ENCODE assay signal across 21 cellular contexts in the genomic region with DNA sequence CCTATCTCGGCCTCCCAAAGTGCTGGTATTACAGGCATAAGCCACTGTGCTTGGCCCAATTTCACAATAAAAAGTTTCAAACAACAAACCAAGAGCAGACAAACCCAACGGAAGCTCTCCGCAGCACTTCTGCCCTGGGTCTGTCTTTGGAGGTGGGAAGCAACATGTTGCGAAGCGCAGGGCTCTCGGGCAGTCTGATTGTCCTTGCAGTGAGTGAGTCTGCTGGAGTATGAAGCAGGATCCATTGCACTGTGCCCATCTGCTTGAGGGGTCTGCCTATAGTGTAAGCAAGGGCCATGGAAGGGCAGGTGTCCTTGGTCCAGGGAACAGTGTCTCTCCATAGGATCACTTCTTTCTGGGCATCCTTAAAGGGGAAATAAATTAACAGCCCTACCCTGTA. TPM values are rescaled to one million over a fixed set of nuclear protein-coding genes. Genes with fewer than 3 reads are reported as not detected.
DNase-seq lines count a peak whose midpoint lies in the region; ATAC-seq and TF ChIP-seq lines count a peak whose summit lies in the region.
"Had no signal": no experiment of that assay in that cellular context is flagged by ENCODE, and none has a peak within 500 bp of the region (broad histone marks: within the 10 kb centered on the region; RNA-seq: fewer than 3 reads in every experiment).

No MANE protein-coding gene starts in this region.

- TF ChIP-seq CTCF in upper lobe of right lung (IDR thresholded peaks at IDR 0.05), result no peak
- TF ChIP-seq CTCF in colonic mucosa (IDR thresholded peaks at IDR 0.05), result no peak

- H3K4me3 ChIP-seq in upper lobe of right lung, result no peak overlapping the region
- H3K4me3 ChIP-seq in colonic mucosa, result no peak overlapping the region
- H3K4me3 ChIP-seq: BLaER1, GM23338 had no signal

- H3K4me1 ChIP-seq in upper lobe of right lung (no peaks in the 10 kb centered on the region), colonic mucosa (no peaks in the 10 kb centered on the region)
- H3K4me1 ChIP-seq: Caco-2 had no signal

- no peak overlapping the region for H3K9ac ChIP-seq in colonic mucosa (ENCODE audit: low read depth in 2 of 2, low read length in 2 of 2)
- H3K9ac ChIP-seq: BLaER1 had no signal

- H3K27me3 Mint-ChIP-seq in activated CD8-positive, alpha-beta memory T cell treated with anti-CD3 and anti-CD28 coated beads, Interleukin-2, amount 10 ng/mL, durations not matched to agents 7 days and 5 days, result peaks cover 13% of the 10 kb centered on the region
- H3K27me3 Mint-ChIP-seq: B cell had no signal

- H3K9me3 ChIP-seq in upper lobe of right lung (no peaks in the 10 kb centered on the region), colonic mucosa (no peaks in the 10 kb centered on the region)
- H3K9me3 ChIP-seq: Caco-2 had no signal

- CTCF ChIA-PET in activated CD8-positive, alpha-beta memory T cell treated with anti-CD3 and anti-CD28 coated beads, Interleukin-2, amount 10 ng/mL, durations not matched to agents 7 days and 5 days (lab: Charles Lee), result interaction anchor here (0.7 to 8.0 kb wide), 5 partner anchors 15 to 204 kb away, joined by 3 to 76 read pairs (median 4); a partner anchor contains a TSS

- H3K36me3 Mint-ChIP-seq in activated CD8-positive, alpha-beta memory T cell treated with anti-CD3 and anti-CD28 coated beads, Interleukin-2, amount 10 ng/mL, durations not matched to agents 7 days and 5 days, result no peaks in the 10 kb centered on the region
- H3K36me3 Mint-ChIP-seq: CD4-positive, CD25-positive, alpha-beta regulatory T cell; CD8-positive, alpha-beta T cell had no signal

- no peaks in the 10 kb centered on the region for H3K9me3 Mint-ChIP-seq in activated CD8-positive, alpha-beta memory T cell treated with anti-CD3 and anti-CD28 coated beads, Interleukin-2, amount 10 ng/mL, durations not matched to agents 7 days and 5 days (ENCODE audit: low read depth)
- H3K9me3 Mint-ChIP-seq: CD4-positive, CD25-positive, alpha-beta regulatory T cell; CD8-positive, alpha-beta T cell; GM23338; H9; HFFc6 had no signal

- peak; percentile 72 for DNase-seq in SIG-M5 treated with dmso at 0.1 percent for 504 hours (lab: John Stamatoyannopoulos, UW; ENCODE audit: unreplicated experiment)
- no peak for DNase-seq in SIG-M5 (lab: John Stamatoyannopoulos, UW)
- DNase-seq in activated CD8-positive, alpha-beta memory T cell treated with anti-CD3 and anti-CD28 coated beads, Interleukin-2, amount 50 U/mL, for 48 hours, result peak; percentile 30
- no peak for DNase-seq in activated CD8-positive, alpha-beta memory T cell treated with anti-CD3 and anti-CD28 coated beads, Interleukin-2, amount 10 ng/mL, durations not matched to agents 7 days and 5 days
- DNase-seq in ecto neural progenitor cell (ENCODE audit: low spot score), result peak; percentile 22
- DNase-seq in upper lobe of right lung, result no peak
- no peak for DNase-seq in colonic mucosa
- DNase-seq: Caco-2; CD4-positive, CD25-positive, alpha-beta regulatory T cell; CD8-positive, alpha-beta T cell; DMS153; DND-41; H9; HFFc6 had no signal

- intact Hi-C loops in upper lobe of right lung (cut with DNase I) (no loop called here), colonic mucosa (cut with DNase I) (loop anchor here (10.0 kb wide), 2 partner anchors 122 to 402 kb away; a partner anchor contains a TSS)

- H3K27ac ChIP-seq in upper lobe of right lung (no peak overlapping the region), colonic mucosa (no peak overlapping the region)
- H3K27ac ChIP-seq: 22Rv1, BLaER1, C4-2B had no signal

- H3K4me3 Mint-ChIP-seq in activated CD8-positive, alpha-beta memory T cell treated with anti-CD3 and anti-CD28 coated beads, Interleukin-2, amount 10 ng/mL, durations not matched to agents 7 days and 5 days, result no peak overlapping the region
- H3K4me3 Mint-ChIP-seq: B cell; CD4-positive, CD25-positive, alpha-beta regulatory T cell; CD8-positive, alpha-beta T cell; GM23338; H9; HFFc6 had no signal

- H3K36me3 ChIP-seq in upper lobe of right lung (no peaks in the 10 kb centered on the region), colonic mucosa (no peaks in the 10 kb centered on the region)
- H3K36me3 ChIP-seq: BLaER1 had no signal

- H3K27ac Mint-ChIP-seq in activated CD8-positive, alpha-beta memory T cell treated with anti-CD3 and anti-CD28 coated beads, Interleukin-2, amount 10 ng/mL, durations not matched to agents 7 days and 5 days, result no peak overlapping the region
- H3K27ac Mint-ChIP-seq: B cell; CD4-positive, CD25-positive, alpha-beta regulatory T cell; CD8-positive, alpha-beta T cell; GM23338; H9; HFFc6 had no signal

- ATAC-seq in activated CD8-positive, alpha-beta memory T cell treated with anti-CD3 and anti-CD28 coated beads, Interleukin-2, amount 10 ng/mL, durations not matched to agents 7 days and 5 days, result no peak
- peak; percentile 23 for ATAC-seq in upper lobe of right lung
- ATAC-seq in GM21717 (IDR thresholded peaks at IDR 0.05; ENCODE audit: unreplicated experiment), result no peak
- ATAC-seq: CD8-positive, alpha-beta T cell; GM23338; HCT116 had no signal

- peaks cover 8% of the 10 kb centered on the region for H3K4me1 Mint-ChIP-seq in activated CD8-positive, alpha-beta memory T cell treated with anti-CD3 and anti-CD28 coated beads, Interleukin-2, amount 10 ng/mL, durations not matched to agents 7 days and 5 days

- H3K27me3 ChIP-seq in upper lobe of right lung, result no peaks in the 10 kb centered on the region
- no peaks in the 10 kb centered on the region for H3K27me3 ChIP-seq in colonic mucosa
- H3K27me3 ChIP-seq: BLaER1 had no signal

RNA-seq across cellular contexts. Expression of a gene that starts 14.6 kb away (rescaled TPM):
- total RNA-seq in activated CD8-positive, alpha-beta memory T cell treated with anti-CD3 and anti-CD28 coated beads, Interleukin-2, amount 10 ng/mL, durations not matched to agents 7 days and 5 days, result 100 to 1,000 TPM; 185 to 207 TPM
- total RNA-seq in upper lobe of right lung (64.6 TPM), colonic mucosa (10 to 100 TPM; 56.7 to 96.3 TPM)

Comparison
In these comparisons a context has a peak if more than half of its experiments do, and no peak if none do; other contexts are left out.
1. DNase-seq: peak in SIG-M5 treated with dmso at 0.1 percent for 504 hours (single experiment), activated CD8-positive, alpha-beta memory T cell treated with anti-CD3 and anti-CD28 coated beads, Interleukin-2, amount 50 U/mL, for 48 hours (single experiment) and ecto neural progenitor cell (single experiment); none in SIG-M5 (single experiment), activated CD8-positive, alpha-beta memory T cell treated with anti-CD3 and anti-CD28 coated beads, Interleukin-2, amount 10 ng/mL, durations not matched to agents 7 days and 5 days (single experiment), upper lobe of right lung (single experiment) and colonic mucosa (single experiment).